1 cellular context compared by ENCODE assay signal in the genomic region with DNA sequence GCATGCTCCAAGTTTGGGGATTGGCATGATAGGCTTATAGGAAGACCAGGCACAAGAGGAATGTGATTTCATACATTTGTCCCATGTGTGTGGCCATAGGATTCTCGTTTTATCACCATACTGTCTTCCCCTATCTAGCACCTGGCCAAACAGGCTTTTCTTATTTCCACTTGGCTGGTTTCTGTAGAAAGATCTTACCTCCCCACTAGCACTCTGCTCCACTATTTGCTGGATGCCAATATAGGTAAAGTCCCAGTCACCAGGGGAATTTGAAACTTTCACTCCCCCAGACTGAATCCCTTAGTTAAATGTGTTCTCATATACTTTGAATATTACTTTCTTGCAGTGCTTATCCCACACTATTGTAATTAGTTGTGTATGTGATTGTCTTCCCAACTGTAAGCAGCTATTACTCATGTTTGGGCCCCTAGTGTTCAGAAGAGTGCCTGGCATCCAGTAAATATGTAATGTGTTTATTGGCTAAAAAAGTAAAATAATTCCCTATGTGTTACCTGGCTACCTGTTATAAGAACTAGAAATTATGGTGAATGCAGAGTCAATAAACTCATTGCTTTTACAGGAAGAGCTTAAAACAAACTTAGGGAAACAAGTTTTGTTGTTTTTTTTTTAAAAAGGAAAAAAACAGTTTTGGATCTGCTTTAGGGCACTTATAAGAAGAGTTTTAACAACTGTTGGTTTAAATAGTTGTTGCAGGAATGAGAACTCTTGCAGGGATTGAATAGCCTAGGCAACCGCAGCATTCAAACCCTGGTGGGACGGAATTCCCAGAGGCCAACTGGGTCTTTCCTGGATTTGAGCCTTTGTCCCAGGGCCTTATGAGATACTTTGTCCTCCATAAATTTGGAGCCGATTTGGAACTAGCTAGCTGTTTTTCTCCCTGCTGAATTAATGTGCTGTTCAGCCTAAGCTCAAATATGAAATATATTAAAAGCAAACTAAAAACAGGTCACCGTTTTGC.
TF ChIP-seq lines count a peak whose summit lies in the region.

No MANE protein-coding gene starts in this region.

TF ChIP-seq in GM23338, 12 proteins besides CTCF, POLR2A, EP300 and RAD21 (continued from another document):
- TF ChIP-seq, protein P1, sequence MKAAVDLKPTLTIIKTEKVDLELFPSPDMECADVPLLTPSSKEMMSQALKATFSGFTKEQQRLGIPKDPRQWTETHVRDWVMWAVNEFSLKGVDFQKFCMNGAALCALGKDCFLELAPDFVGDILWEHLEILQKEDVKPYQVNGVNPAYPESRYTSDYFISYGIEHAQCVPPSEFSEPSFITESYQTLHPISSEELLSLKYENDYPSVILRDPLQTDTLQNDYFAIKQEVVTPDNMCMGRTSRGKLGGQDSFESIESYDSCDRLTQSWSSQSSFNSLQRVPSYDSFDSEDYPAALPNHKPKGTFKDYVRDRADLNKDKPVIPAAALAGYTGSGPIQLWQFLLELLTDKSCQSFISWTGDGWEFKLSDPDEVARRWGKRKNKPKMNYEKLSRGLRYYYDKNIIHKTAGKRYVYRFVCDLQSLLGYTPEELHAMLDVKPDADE (IDR thresholded peaks at IDR 0.05): no peak
- TF ChIP-seq, protein P2, sequence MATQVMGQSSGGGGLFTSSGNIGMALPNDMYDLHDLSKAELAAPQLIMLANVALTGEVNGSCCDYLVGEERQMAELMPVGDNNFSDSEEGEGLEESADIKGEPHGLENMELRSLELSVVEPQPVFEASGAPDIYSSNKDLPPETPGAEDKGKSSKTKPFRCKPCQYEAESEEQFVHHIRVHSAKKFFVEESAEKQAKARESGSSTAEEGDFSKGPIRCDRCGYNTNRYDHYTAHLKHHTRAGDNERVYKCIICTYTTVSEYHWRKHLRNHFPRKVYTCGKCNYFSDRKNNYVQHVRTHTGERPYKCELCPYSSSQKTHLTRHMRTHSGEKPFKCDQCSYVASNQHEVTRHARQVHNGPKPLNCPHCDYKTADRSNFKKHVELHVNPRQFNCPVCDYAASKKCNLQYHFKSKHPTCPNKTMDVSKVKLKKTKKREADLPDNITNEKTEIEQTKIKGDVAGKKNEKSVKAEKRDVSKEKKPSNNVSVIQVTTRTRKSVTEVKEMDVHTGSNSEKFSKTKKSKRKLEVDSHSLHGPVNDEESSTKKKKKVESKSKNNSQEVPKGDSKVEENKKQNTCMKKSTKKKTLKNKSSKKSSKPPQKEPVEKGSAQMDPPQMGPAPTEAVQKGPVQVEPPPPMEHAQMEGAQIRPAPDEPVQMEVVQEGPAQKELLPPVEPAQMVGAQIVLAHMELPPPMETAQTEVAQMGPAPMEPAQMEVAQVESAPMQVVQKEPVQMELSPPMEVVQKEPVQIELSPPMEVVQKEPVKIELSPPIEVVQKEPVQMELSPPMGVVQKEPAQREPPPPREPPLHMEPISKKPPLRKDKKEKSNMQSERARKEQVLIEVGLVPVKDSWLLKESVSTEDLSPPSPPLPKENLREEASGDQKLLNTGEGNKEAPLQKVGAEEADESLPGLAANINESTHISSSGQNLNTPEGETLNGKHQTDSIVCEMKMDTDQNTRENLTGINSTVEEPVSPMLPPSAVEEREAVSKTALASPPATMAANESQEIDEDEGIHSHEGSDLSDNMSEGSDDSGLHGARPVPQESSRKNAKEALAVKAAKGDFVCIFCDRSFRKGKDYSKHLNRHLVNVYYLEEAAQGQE (IDR thresholded peaks at IDR 0.05; ENCODE audit: unreplicated experiment): no peak
- TF ChIP-seq JUNB (IDR thresholded peaks at IDR 0.05; ENCODE audit: unreplicated experiment) (no peak), STAT1 (IDR thresholded peaks at IDR 0.05; ENCODE audit: unreplicated experiment) (no peak), NANOG (IDR thresholded peaks at IDR 0.05; ENCODE audit: borderline replicate concordance) (no peak), CREB1 (CRISPR knock-in tag; IDR thresholded peaks at IDR 0.05; ENCODE audit: low read depth) (no peak)
- TF ChIP-seq, protein P3, sequence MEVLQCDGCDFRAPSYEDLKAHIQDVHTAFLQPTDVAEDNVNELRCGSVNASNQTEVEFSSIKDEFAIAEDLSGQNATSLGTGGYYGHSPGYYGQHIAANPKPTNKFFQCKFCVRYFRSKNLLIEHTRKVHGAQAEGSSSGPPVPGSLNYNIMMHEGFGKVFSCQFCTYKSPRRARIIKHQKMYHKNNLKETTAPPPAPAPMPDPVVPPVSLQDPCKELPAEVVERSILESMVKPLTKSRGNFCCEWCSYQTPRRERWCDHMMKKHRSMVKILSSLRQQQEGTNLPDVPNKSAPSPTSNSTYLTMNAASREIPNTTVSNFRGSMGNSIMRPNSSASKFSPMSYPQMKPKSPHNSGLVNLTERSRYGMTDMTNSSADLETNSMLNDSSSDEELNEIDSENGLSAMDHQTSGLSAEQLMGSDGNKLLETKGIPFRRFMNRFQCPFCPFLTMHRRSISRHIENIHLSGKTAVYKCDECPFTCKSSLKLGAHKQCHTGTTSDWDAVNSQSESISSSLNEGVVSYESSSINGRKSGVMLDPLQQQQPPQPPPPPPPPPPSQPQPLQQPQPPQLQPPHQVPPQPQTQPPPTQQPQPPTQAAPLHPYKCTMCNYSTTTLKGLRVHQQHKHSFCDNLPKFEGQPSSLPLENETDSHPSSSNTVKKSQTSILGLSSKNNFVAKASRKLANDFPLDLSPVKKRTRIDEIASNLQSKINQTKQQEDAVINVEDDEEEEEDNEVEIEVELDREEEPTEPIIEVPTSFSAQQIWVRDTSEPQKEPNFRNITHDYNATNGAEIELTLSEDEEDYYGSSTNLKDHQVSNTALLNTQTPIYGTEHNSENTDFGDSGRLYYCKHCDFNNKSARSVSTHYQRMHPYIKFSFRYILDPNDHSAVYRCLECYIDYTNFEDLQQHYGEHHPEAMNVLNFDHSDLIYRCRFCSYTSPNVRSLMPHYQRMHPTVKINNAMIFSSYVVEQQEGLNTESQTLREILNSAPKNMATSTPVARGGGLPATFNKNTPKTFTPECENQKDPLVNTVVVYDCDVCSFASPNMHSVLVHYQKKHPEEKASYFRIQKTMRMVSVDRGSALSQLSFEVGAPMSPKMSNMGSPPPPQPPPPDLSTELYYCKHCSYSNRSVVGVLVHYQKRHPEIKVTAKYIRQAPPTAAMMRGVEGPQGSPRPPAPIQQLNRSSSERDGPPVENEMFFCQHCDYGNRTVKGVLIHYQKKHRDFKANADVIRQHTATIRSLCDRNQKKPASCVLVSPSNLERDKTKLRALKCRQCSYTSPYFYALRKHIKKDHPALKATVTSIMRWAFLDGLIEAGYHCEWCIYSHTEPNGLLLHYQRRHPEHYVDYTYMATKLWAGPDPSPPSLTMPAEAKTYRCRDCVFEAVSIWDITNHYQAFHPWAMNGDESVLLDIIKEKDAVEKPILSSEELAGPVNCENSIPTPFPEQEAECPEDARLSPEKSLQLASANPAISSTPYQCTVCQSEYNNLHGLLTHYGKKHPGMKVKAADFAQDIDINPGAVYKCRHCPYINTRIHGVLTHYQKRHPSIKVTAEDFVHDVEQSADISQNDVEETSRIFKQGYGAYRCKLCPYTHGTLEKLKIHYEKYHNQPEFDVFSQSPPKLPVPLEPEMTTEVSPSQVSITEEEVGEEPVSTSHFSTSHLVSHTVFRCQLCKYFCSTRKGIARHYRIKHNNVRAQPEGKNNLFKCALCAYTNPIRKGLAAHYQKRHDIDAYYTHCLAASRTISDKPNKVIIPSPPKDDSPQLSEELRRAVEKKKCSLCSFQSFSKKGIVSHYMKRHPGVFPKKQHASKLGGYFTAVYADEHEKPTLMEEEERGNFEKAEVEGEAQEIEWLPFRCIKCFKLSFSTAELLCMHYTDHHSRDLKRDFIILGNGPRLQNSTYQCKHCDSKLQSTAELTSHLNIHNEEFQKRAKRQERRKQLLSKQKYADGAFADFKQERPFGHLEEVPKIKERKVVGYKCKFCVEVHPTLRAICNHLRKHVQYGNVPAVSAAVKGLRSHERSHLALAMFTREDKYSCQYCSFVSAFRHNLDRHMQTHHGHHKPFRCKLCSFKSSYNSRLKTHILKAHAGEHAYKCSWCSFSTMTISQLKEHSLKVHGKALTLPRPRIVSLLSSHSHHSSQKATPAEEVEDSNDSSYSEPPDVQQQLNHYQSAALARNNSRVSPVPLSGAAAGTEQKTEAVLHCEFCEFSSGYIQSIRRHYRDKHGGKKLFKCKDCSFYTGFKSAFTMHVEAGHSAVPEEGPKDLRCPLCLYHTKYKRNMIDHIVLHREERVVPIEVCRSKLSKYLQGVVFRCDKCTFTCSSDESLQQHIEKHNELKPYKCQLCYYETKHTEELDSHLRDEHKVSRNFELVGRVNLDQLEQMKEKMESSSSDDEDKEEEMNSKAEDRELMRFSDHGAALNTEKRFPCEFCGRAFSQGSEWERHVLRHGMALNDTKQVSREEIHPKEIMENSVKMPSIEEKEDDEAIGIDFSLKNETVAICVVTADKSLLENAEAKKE (CRISPR knock-in tag; IDR thresholded peaks at IDR 0.05): no peak
